ENCODE assay signal across 12 cellular contexts in the genomic region with DNA sequence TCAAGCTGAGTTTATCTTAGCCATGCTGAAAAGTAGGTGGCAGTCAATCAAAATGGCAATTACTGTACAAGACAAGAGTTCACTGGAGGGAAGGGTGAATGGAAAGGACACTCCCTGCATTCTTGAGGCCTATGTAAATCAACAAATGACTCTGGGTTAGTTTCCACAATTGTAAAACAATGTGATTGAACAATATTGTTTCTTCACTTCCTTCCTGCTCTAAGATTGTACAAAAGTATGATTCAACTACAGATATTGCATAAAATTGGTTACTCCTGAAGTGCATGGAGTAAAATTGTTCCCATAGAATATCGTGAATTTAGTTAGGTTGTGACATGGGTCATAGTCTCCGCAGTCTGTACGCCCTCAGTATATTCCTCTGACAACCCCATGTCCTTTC.
A peak's percentile ranks its signal among the peaks of the same experiment; 100 is the strongest.
DNase-seq lines count a peak whose midpoint lies in the region; ATAC-seq, FAIRE-seq and TF ChIP-seq lines count a peak whose summit lies in the region.
"Had no signal": no experiment of that assay in that cellular context is flagged by ENCODE, and none has a peak within 500 bp of the region (broad histone marks: within the 10 kb centered on the region; RNA-seq: fewer than 3 reads in every experiment).

No MANE protein-coding gene starts in this region.

- FAIRE-seq in HTR-8/SVneo (lab: Jason Lieb, UNC) (peak; percentile 64), bronchial epithelial cell (lab: Jason Lieb, UNC) (peak; percentile 94)

- no peaks in the 10 kb centered on the region for H3K27me3 ChIP-seq in bronchial epithelial cell (ENCODE audit: control insufficient read depth, insufficient read depth, low read length)
- H3K27me3 ChIP-seq: adrenal gland had no signal

- no peaks in the 10 kb centered on the region for H3K36me3 ChIP-seq in bronchial epithelial cell (ENCODE audit: control insufficient read depth, insufficient read depth, low read length)
- H3K36me3 ChIP-seq: adrenal gland had no signal

- no peak overlapping the region for H3K4me3 ChIP-seq in bronchial epithelial cell (ENCODE audit: low read depth, low read length)
- H3K4me3 ChIP-seq: adrenal gland had no signal

- DNase-seq in AG08395 (ENCODE audit: low spot score) = peak; percentile 35
- peak; percentile 14 for DNase-seq in HTR-8/SVneo (ENCODE audit: insufficient read length, low spot score)
- peak; percentile 95 for DNase-seq in bronchial epithelial cell (ENCODE audit: low read depth)
- peak; percentile 57 to 91 for DNase-seq in lung microvascular endothelial cell (ENCODE audit: low read depth in 2 of 2)
- no peak for DNase-seq in inferior parietal cortex (ENCODE audit: extremely low spot score)
- DNase-seq in stimulated activated naive CD8-positive, alpha-beta T cell treated with anti-CD3 and anti-CD28 coated beads, Interleukin-15, Interleukin-2, amounts not matched to agents 100 U/mL and 50 U/mL, for 24 hours = no peak
- DNase-seq in DMS 273 treated with DMSO at 0.1 percent for 48 hours (lab: John Stamatoyannopoulos, UW) = no peak
- DNase-seq: activated CD4-positive, CD25-positive, alpha-beta regulatory T cell treated with anti-CD3 and anti-CD28 coated beads, Interleukin-2, amount 50 U/mL, for 72 hours; CD8-positive, alpha-beta memory T cell; H9 had no signal

- TF ChIP-seq CTCF in bronchial epithelial cell (IDR thresholded peaks at IDR 0.05; ENCODE audit: insufficient read depth, low read length, severe bottlenecking) = no peak

- ATAC-seq in stimulated activated naive CD8-positive, alpha-beta T cell treated with anti-CD3 and anti-CD28 coated beads, Interleukin-15, Interleukin-2, amounts not matched to agents 100 U/mL and 50 U/mL, for 24 hours = no peak
- ATAC-seq in HG03196 (IDR thresholded peaks at IDR 0.05; ENCODE audit: unreplicated experiment) = no peak

Comparison
In these comparisons a context has a peak if more than half of its experiments do, and no peak if none do; other contexts are left out.
1. DNase-seq: peak in AG08395 (single experiment), HTR-8/SVneo (single experiment), bronchial epithelial cell (single experiment) and lung microvascular endothelial cell (2 of 2); none in inferior parietal cortex (single experiment), stimulated activated naive CD8-positive, alpha-beta T cell treated with anti-CD3 and anti-CD28 coated beads, Interleukin-15, Interleukin-2, amounts not matched to agents 100 U/mL and 50 U/mL, for 24 hours (single experiment) and DMS 273 treated with DMSO at 0.1 percent for 48 hours (single experiment).